ENCODE assay signal across 8 cellular contexts in the genomic region with DNA sequence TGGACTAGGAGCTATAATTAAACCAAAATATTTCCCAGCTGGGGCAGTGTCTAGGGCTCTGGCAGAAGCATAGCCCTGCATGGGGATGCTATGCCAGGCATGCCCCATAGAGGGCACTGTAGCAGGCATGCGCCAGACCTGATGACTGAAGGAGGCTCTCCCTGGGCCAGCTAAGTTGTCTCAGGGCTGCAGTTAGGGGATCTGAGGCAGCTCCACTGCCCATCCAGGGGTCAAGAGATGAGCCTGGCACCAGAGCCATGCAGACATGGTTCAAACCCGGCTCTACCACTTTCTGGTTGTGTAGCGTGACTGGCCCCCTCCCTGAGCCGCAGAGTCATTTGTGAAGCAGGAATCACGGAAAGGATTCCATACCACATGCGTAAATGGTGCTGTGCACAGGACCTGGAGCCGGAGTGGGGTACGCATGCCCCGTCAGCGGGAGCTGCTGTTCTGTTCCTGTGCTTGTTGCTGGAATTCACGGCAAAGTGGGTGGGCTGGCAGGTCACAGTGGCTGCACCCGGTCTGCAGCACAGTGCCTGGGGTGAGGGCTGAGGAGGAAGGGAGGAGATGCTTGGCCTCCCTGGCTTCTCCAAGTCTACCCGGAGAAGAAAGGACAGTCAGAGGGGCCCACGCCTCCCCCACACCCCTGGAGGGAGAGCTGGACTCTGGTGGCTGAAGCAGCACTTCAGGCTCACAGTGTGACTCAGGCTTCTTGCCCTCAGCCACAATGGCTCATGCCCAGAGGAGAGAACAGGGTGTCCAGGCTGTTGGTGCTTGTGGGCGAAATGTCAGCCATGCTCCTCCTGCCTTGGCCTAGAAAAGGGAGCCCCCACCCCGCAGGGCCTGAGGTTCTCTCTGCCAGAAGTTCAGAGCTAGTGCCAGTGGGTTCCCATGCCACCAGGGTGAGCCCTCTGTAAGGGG. TPM values are rescaled to one million over a fixed set of nuclear protein-coding genes. Genes with fewer than 3 reads are reported as not detected.
A peak's percentile ranks its signal among the peaks of the same experiment; 100 is the strongest.
DNase-seq lines count a peak whose midpoint lies in the region; ATAC-seq, FAIRE-seq and TF ChIP-seq lines count a peak whose summit lies in the region.

No MANE protein-coding gene starts in this region.

- H3K4me2 ChIP-seq in A549 = peak overlapping the region; percentile 17; the same call in 1 of the 3 replicates
- H3K4me2 ChIP-seq in IMR-90 (ENCODE audit: low read depth, low read length) = no peak overlapping the region

- no peak for FAIRE-seq in A549 (lab: Jason Lieb, UNC)

- no peak overlapping the region for H3K23ac ChIP-seq in IMR-90 (ENCODE audit: low read depth, low read length)

- H3K9me3 ChIP-seq in A549 (no peaks in the 10 kb centered on the region), IMR-90 (ENCODE audit: control insufficient read depth, insufficient read depth, low read length) (no peaks in the 10 kb centered on the region), lower lobe of right lung (no peaks in the 10 kb centered on the region)

- H4K5ac ChIP-seq in IMR-90 (ENCODE audit: low read depth, low read length) = no peak overlapping the region

- peak overlapping the region; percentile 23 for H2AK9ac ChIP-seq in IMR-90 (replicated peaks; ENCODE audit: low read depth, low read length, poor library complexity)

- no peak overlapping the region for H3K4ac ChIP-seq in IMR-90 (ENCODE audit: low read depth, low read length)

- H2BK120ac ChIP-seq in IMR-90 (ENCODE audit: low read depth, low read length) = no peak overlapping the region

- no peak overlapping the region for H3K14ac ChIP-seq in IMR-90 (replicated peaks; ENCODE audit: low read depth, low read length)

- WGBS in A549 (ENCODE audit: missing lambda C conversion rate) = 70% methylated on average over 8 of the region's 16 CpGs
- WGBS in IMR-90 (ENCODE audit: extremely low coverage in 2 of 2, insufficient read length in 1 of 2), 2 experiments = 69% methylated on average over 10 of the region's 16 CpGs; no CpG with 5 or more reads in 1 of the 2 experiments

- no peak overlapping the region for H2BK15ac ChIP-seq in IMR-90 (ENCODE audit: low read depth, low read length)

- H2AK5ac ChIP-seq in IMR-90 (ENCODE audit: low read depth, low read length) = peak overlapping the region; percentile 9; the same call in 1 of the 2 replicates

- no peak overlapping the region for H4K8ac ChIP-seq in IMR-90 (ENCODE audit: low read depth in 2 of 2, low read length in 2 of 2)

- H3K36me3 ChIP-seq in IMR-90 (ENCODE audit: control insufficient read depth, insufficient read depth, low read length) = peaks cover 54% of the 10 kb centered on the region
- H3K36me3 ChIP-seq in lower lobe of right lung = peaks cover 44% of the 10 kb centered on the region

- no peak overlapping the region for H3K56ac ChIP-seq in IMR-90 (ENCODE audit: extremely low read depth, insufficient read depth, low read length)

- TF ChIP-seq RAD21 in A549 (conservative IDR thresholded peaks at IDR 0.05 in 1 of 2, IDR thresholded peaks at IDR 0.05 in 1 of 2) = peak in 1 of 2 experiments; percentile 9; a peak in 1 of 5 replicates
- no peak for TF ChIP-seq RAD21 in IMR-90 (IDR thresholded peaks at IDR 0.05; ENCODE audit: low read length)

- DNase-seq in A549 (ENCODE audit: low read depth in 1 of 2, low spot score in 1 of 2) (peak; percentile 46 to 56), GM13977 (ENCODE audit: low spot score) (peak; percentile 85), IMR-90 (peak; percentile 65), choroid plexus epithelial cell (ENCODE audit: low read depth) (peak; percentile 79), lower lobe of right lung (peak; percentile 69), NCI-H524 treated with DMSO at 0.1 percent for 48 hours (lab: John Stamatoyannopoulos, UW) (no peak)
- DNase-seq in stimulated activated CD8-positive, alpha-beta memory T cell treated with anti-CD3 and anti-CD28 coated beads, Interleukin-15, amount 100 ng/mL, for 24 hours (ENCODE audit: low read depth) = peak; percentile 34

- no peak overlapping the region for H4K91ac ChIP-seq in IMR-90 (ENCODE audit: insufficient read depth, low read depth, low read length)

- peaks cover 10 to 53% of the 10 kb centered on the region in 2 experiments for H3K79me1 ChIP-seq in IMR-90 (ENCODE audit: low read depth in 1 of 2, low read length in 2 of 2)

- no peak overlapping the region for H3K9ac ChIP-seq in IMR-90 (ENCODE audit: low read depth, low read length)

- H3K9me1 ChIP-seq in IMR-90 (ENCODE audit: insufficient read depth, low read length) = peaks cover 34% of the 10 kb centered on the region

- TF ChIP-seq CTCF in A549 (IDR thresholded peaks at IDR 0.05) = peak; percentile 57
- TF ChIP-seq CTCF in GM13977 (IDR thresholded peaks at IDR 0.05; ENCODE audit: extremely low read depth, insufficient read depth, missing control alignments) = peak; percentile 91
- peak; percentile 80 for TF ChIP-seq CTCF in IMR-90 (conservative IDR thresholded peaks at IDR 0.05; ENCODE audit: low read depth, low read length)
- TF ChIP-seq CTCF in choroid plexus epithelial cell (conservative IDR thresholded peaks at IDR 0.05; ENCODE audit: low read depth, low read length) = peak; percentile 95
- peak; percentile 91 for TF ChIP-seq CTCF in lower lobe of right lung (IDR thresholded peaks at IDR 0.05)

- no peak overlapping the region for H3K18ac ChIP-seq in IMR-90 (ENCODE audit: low read depth, low read length)

- H2BK5ac ChIP-seq in IMR-90 (ENCODE audit: low read depth, low read length, poor library complexity, severe bottlenecking) = no peak overlapping the region

- peak; percentile 21 to 54; a peak in 3 of 6 replicates for ATAC-seq in A549
- ATAC-seq in IMR-90 (ENCODE audit: low read depth) = peak; percentile 89
- ATAC-seq in activated CD4-positive, CD25-positive, alpha-beta regulatory T cell treated with anti-CD3 and anti-CD28 coated beads, Interleukin-2, amount 50 U/mL, for 24 hours = peak; percentile 70 to 87
- peak; percentile 64 to 78 for ATAC-seq in lower lobe of right lung

- H3K27ac ChIP-seq in A549 = peak overlapping the region; percentile 98
- H3K27ac ChIP-seq in IMR-90 (ENCODE audit: insufficient read depth, low read length) = no peak overlapping the region
- H3K27ac ChIP-seq in lower lobe of right lung = no peak overlapping the region

- CTCF ChIA-PET in A549 (lab: Yijun Ruan, JAX) (interaction anchor here (0.9 to 4.8 kb wide), 12 partner anchors 10 to 207 kb away, joined by 3 to 49 read pairs (median 4); a partner anchor contains a TSS), IMR-90 (lab: Yijun Ruan, JAX) (interaction anchor here (0.6 to 2.6 kb wide), 7 partner anchors 10 to 159 kb away, joined by 3 to 19 read pairs (median 5); a partner anchor contains a TSS)

- H3K4me3 ChIP-seq in A549 (no peak overlapping the region), IMR-90 (ENCODE audit: insufficient read depth, low read depth, low read length) (no peak overlapping the region), choroid plexus epithelial cell (ENCODE audit: low read depth, low read length) (no peak overlapping the region), lower lobe of right lung (no peak overlapping the region)

- H3K27me3 ChIP-seq in IMR-90 (ENCODE audit: control insufficient read depth, insufficient read depth, low read length) (no peaks in the 10 kb centered on the region), lower lobe of right lung (ENCODE audit: low read depth) (no peaks in the 10 kb centered on the region)

- POLR2A ChIA-PET in A549 (lab: Yijun Ruan, JAX) = no interaction called here
- POLR2A ChIA-PET in IMR-90 (lab: Charles Lee; ENCODE audit: unreplicated experiment) = no interaction called here

- in situ Hi-C loops in GM13977 (cut with MboI; ENCODE audit: low pct_unique_long_range_greater_than_20kb, low sequenced_read_pairs, unreplicated experiment) = loop anchor here (25.0 kb wide), 1 partner anchor 155 kb away; a partner anchor contains a TSS
- in situ Hi-C loops in IMR-90 (cut with MboI; ENCODE audit: low sequenced_read_pairs) = no loop called here

- TF ChIP-seq EP300 in A549 (IDR thresholded peaks at IDR 0.05) = no peak

- peaks cover 25% of the 10 kb centered on the region; the same call in 1 of the 2 replicates for H4K20me1 ChIP-seq in IMR-90 (ENCODE audit: insufficient read depth, low read length)

- dilution Hi-C loops in IMR-90 (cut with HindIII; ENCODE audit: low sequenced_read_pairs, unreplicated experiment) = no loop called here

- H2AFZ ChIP-seq in IMR-90 (replicated peaks; ENCODE audit: low read length, poor library complexity) = peak overlapping the region; percentile 62

- intact Hi-C loops in IMR-90 (cut with micrococcal nuclease) (loop anchor here (2.0 kb wide), 1 partner anchor 159 kb away; a partner anchor contains a TSS), lower lobe of right lung (cut with DNase I) (no loop called here)

- H3K4me1 ChIP-seq in A549 (peaks cover 93% of the 10 kb centered on the region), IMR-90 (ENCODE audit: control insufficient read depth, insufficient read depth, low read length) (peaks cover 21% of the 10 kb centered on the region), lower lobe of right lung (peaks cover 19% of the 10 kb centered on the region)

- TF ChIP-seq POLR2A in A549 (IDR thresholded peaks at IDR 0.05; ENCODE audit: low read length) (no peak), IMR-90 (IDR thresholded peaks at IDR 0.05; ENCODE audit: low read depth, low read length) (no peak)

- no TSS peak for BruUV-seq in IMR-90 (replicated peaks; lab: Mats Ljungman, UMichigan)

- no peak overlapping the region for H2BK20ac ChIP-seq in IMR-90 (ENCODE audit: low read depth, low read length)

TF ChIP-seq in A549, 52 proteins besides CTCF, POLR2A, EP300 and RAD21:
- TF ChIP-seq, protein P1, sequence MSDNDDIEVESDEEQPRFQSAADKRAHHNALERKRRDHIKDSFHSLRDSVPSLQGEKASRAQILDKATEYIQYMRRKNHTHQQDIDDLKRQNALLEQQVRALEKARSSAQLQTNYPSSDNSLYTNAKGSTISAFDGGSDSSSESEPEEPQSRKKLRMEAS (IDR thresholded peaks at IDR 0.05) = 0 out of 2 replicates have a peak, but pooled peaks have one; percentile 25
- no peak for TF ChIP-seq JUNB (IDR thresholded peaks at IDR 0.05)

TF ChIP-seq in IMR-90, 13 proteins besides CTCF, POLR2A, EP300 and RAD21:
- TF ChIP-seq MXI1 (IDR thresholded peaks at IDR 0.05; ENCODE audit: borderline replicate concordance, low read depth, low read length) = peak; percentile 32; the same call in 1 of the 2 replicates
- no peak for TF ChIP-seq RFX5 (IDR thresholded peaks at IDR 0.05; ENCODE audit: low read depth, low read length)

RNA-seq across cellular contexts. Expression of a gene that starts 43.1 kb away (rescaled TPM):
- 0.19 TPM in 1 of 2 replicates, not detected in the other for polyA plus RNA-seq in A549 (2011; rRNA removed)
- polyA plus RNA-seq in A549 (2012; cell fraction: cytosol; rRNA removed) = 0.08 TPM in 1 of 2 replicates, not detected in the other
- not detected in 2 replicates for polyA plus RNA-seq in A549 (2012; cell fraction: nucleus; rRNA removed)
- not detected in 3 replicates for polyA plus RNA-seq in A549 (2017; fragmentation: RNase III; extraction: RNeasy Plus Mini Kit Qiagen cat#74134 plus additional on column Dnase treatment)
- polyA minus RNA-seq in A549 (2011; rRNA and poly(A)+ RNA removed) = 0.49 TPM in 1 of 2 replicates, not detected in the other
- total RNA-seq in IMR-90 (2012; rRNA removed) = not detected in 2 replicates
- polyA plus RNA-seq in IMR-90 (2012; rRNA removed) = not detected in 2 replicates
- not detected in 2 replicates for polyA plus RNA-seq in IMR-90 (2012; cell fraction: cytosol; rRNA removed)
- polyA plus RNA-seq in IMR-90 (2012; cell fraction: nucleus; rRNA removed; ENCODE audit: low replicate concordance) = not detected in 2 replicates
- total RNA-seq in lower lobe of right lung = 12.0 TPM

Comparison
In these comparisons a context has a peak if more than half of its experiments do, and no peak if none do; other contexts are left out.
1. ATAC-seq: peak in every context shown above with its lines; median percentile 89 in IMR-90; 78 in activated CD4-positive, CD25-positive, alpha-beta regulatory T cell treated with anti-CD3 and anti-CD28 coated beads, Interleukin-2, amount 50 U/mL, for 24 hours; 71 in lower lobe of right lung; 38 in A549.
2. H3K27ac ChIP-seq: peak in A549 (2 of 2); none in IMR-90 (single experiment) and lower lobe of right lung (single experiment).
3. RNA of a gene that starts 43.1 kb away (total RNA-seq): 12.0 TPM in lower lobe of right lung (single experiment); not detected in IMR-90; every median in the first group is over 10 times any median in the second.
4. Peak in every context shown above with its lines, with median percentiles within 50 percentile points of each other: CTCF ChIP-seq.